In the genomic region with DNA sequence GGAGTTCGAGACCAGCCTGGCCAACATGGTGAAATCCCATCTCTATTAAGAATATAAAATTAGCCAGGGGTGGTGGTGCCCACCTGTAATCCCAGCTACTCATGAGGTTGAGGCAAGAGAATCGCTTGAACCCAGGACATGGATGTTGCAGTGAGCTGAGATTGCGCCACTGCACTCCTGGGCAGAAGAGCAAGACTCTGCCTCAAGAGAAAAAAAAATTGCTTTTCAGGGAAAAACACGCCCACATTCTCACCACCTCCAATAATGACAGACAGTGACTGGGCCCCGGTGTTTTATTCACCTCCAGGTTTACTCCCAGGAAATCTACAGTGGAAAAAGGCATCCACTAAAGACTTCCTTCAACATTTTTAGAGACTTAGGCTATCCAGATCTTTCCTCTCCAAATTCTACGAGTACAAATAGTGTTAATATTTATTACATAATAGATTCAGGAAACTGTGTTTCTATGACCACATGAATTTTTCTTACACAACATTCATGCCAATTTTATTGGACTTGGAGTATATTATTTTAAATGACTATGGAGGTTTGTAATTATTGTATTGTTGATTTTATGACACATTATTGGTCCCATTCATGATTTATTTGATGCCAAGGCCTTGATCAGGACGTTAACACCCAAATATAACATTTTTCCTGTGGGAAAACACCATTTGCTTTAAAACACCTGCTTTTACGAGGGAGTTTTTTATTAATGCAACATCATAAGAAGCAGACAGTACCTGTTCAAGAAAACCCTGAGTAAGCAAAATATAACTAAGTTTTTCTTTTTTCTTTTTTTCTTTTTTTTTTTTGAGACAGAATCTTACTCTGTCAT, we compare ENCODE assay signal across 25 cellular contexts. TPM values are rescaled to one million over a fixed set of nuclear protein-coding genes. Genes with fewer than 3 reads are reported as not detected.
DNase-seq lines count a peak whose midpoint lies in the region; ATAC-seq, FAIRE-seq and TF ChIP-seq lines count a peak whose summit lies in the region.
"Had no signal": no experiment of that assay in that cellular context is flagged by ENCODE, and none has a peak within 500 bp of the region (broad histone marks: within the 10 kb centered on the region; RNA-seq: fewer than 3 reads in every experiment).

No MANE protein-coding gene starts in this region.

- no peaks in the 10 kb centered on the region for H3K36me3 ChIP-seq in HCT116 (ENCODE audit: control insufficient read depth in 1 of 2, insufficient read depth in 2 of 2, low read length in 2 of 2)
- H3K36me3 ChIP-seq in PC-3 (ENCODE audit: low read depth, low read length): no peaks in the 10 kb centered on the region
- no peaks in the 10 kb centered on the region for H3K36me3 ChIP-seq in ectodermal cell (ENCODE audit: control insufficient read depth, insufficient read depth, low read length)
- H3K36me3 ChIP-seq: ascending aorta, gastroesophageal sphincter, lower lobe of right lung, upper lobe of left lung had no signal

- no peak for FAIRE-seq in GM19239 (lab: Jason Lieb, UNC)
- FAIRE-seq: endometrium, HTR-8/SVneo had no signal

- intact Hi-C loops in HCT116 (cut with micrococcal nuclease) (no loop called here), PC-3 (cut with micrococcal nuclease) (no loop called here)

- 0 out of 4 replicates have a peak overlapping the region, but pooled peaks of 1 of the 2 experiments have one; percentile 24 for H3K4me3 ChIP-seq in HCT116 (replicated peaks in 1 of 2; ENCODE audit: low read depth in 1 of 2, low read length in 2 of 2)
- no peak overlapping the region for H3K4me3 ChIP-seq in PC-3 (ENCODE audit: low read length)
- no peak overlapping the region for H3K4me3 ChIP-seq in ectodermal cell (ENCODE audit: insufficient read depth, low read depth, low read length)
- H3K4me3 ChIP-seq: ascending aorta, gastroesophageal sphincter, hepatocyte, lower lobe of right lung, mucosa of descending colon, upper lobe of left lung had no signal

- H3K4me3 Mint-ChIP-seq in progenitor cell of endocrine pancreas (ENCODE audit: low read depth): no peak overlapping the region
- H3K4me3 Mint-ChIP-seq: activated CD4-positive, alpha-beta T cell treated with anti-CD3 and anti-CD28 coated beads, Interleukin-2, amount 10 ng/mL, durations not matched to agents 24 days and 14 days; dendritic cell treated with granulocyte-macrophage colony-stimulating factor and Interleukin-4, amounts not matched to agents 40 ng/mL and 50 ng/mL, for 4 days; natural killer cell; stimulated activated memory B cell treated with anti-CD40 and anti-IgM and Interleukin-4, amounts not matched to agents 10 μg/mL and 1 μg/mL and 100 μg/mL, for 72 hours; T-cell had no signal

- peaks cover 11% of the 10 kb centered on the region for H3F3A ChIP-seq in PC-3 (ENCODE audit: low read length, unreplicated experiment)

- no peak for TF ChIP-seq POLR2A in HCT116 (IDR thresholded peaks at IDR 0.05; ENCODE audit: borderline replicate concordance, extremely low read depth, insufficient read depth, insufficient read length)

- peaks cover 32% of the 10 kb centered on the region for H3K4me1 Mint-ChIP-seq in progenitor cell of endocrine pancreas (ENCODE audit: low read depth)
- H3K4me1 Mint-ChIP-seq: stimulated activated memory B cell treated with anti-CD40 and anti-IgM and Interleukin-4, amounts not matched to agents 10 μg/mL and 1 μg/mL and 100 μg/mL, for 72 hours; T-cell had no signal

- H3K27me3 Mint-ChIP-seq in progenitor cell of endocrine pancreas: no peaks in the 10 kb centered on the region
- H3K27me3 Mint-ChIP-seq: dendritic cell treated with granulocyte-macrophage colony-stimulating factor and Interleukin-4, amounts not matched to agents 40 ng/mL and 50 ng/mL, for 4 days had no signal

- ATAC-seq in HCT116 (no peak), PC-3 (peak; percentile 1; the same call in 1 of the 2 replicates)
- ATAC-seq: gastroesophageal sphincter; lower lobe of right lung; mucosa of descending colon; natural killer cell; stimulated activated memory B cell treated with anti-CD40 and anti-IgM and Interleukin-4, amounts not matched to agents 10 μg/mL and 1 μg/mL and 100 μg/mL, for 72 hours; T-cell had no signal

- peak overlapping the region; percentile 48 for H3K9ac ChIP-seq in HCT116 (ENCODE audit: low read length)
- peak overlapping the region; percentile 72 for H3K9ac ChIP-seq in PC-3 (ENCODE audit: low read length)

- TF ChIP-seq CTCF in HCT116 (IDR thresholded peaks at IDR 0.05 in 2 of 3, conservative IDR thresholded peaks at IDR 0.05 in 1 of 3; ENCODE audit: borderline replicate concordance in 1 of 3, insufficient read depth in 1 of 3, low read depth in 2 of 3, low read length in 2 of 3) (no peak), PC-3 (conservative IDR thresholded peaks at IDR 0.05; ENCODE audit: low read depth, low read length) (no peak), progenitor cell of endocrine pancreas (IDR thresholded peaks at IDR 0.05; ENCODE audit: unreplicated experiment) (no peak)

- POLR2A ChIA-PET in HCT116 (lab: Charles Lee): interaction anchor here (0.6 to 1.5 kb wide), 4 partner anchors 10 to 140 kb away, joined by 3 to 6 read pairs (median 4); no protein-coding TSS in a partner anchor
- POLR2A ChIA-PET in PC-3 (lab: Charles Lee; ENCODE audit: unreplicated experiment): interaction anchor here (0.6 to 0.7 kb wide), 2 partner anchors 25 to 66 kb away, joined by 4 to 9 read pairs; no protein-coding TSS in a partner anchor

- RAD21 ChIA-PET in HCT116 (lab: Charles Lee; ENCODE audit: low non-redundant PET in 1 of 2, low total read pairs in 2 of 2, uncharacterized antibody in 2 of 2, unreplicated experiment in 2 of 2): no interaction called here

- TF ChIP-seq RAD21 in HCT116 (IDR thresholded peaks at IDR 0.05; ENCODE audit: low read depth): no peak

- H3K27ac Mint-ChIP-seq in progenitor cell of endocrine pancreas: peak overlapping the region; percentile 79
- H3K27ac Mint-ChIP-seq: activated CD4-positive, alpha-beta T cell treated with anti-CD3 and anti-CD28 coated beads, Interleukin-2, amount 10 ng/mL, durations not matched to agents 24 days and 14 days; dendritic cell treated with granulocyte-macrophage colony-stimulating factor and Interleukin-4, amounts not matched to agents 40 ng/mL and 50 ng/mL, for 4 days; natural killer cell; stimulated activated memory B cell treated with anti-CD40 and anti-IgM and Interleukin-4, amounts not matched to agents 10 μg/mL and 1 μg/mL and 100 μg/mL, for 72 hours; T-cell had no signal

- H3K79me2 ChIP-seq in HCT116 (ENCODE audit: insufficient read depth, low read length): peaks cover 96% of the 10 kb centered on the region
- peaks cover 86% of the 10 kb centered on the region for H3K79me2 ChIP-seq in PC-3 (ENCODE audit: low read length)

- H3K9me3 ChIP-seq in HCT116 (ENCODE audit: control insufficient read depth in 1 of 2, insufficient read depth in 1 of 2, low read depth in 1 of 2, low read length in 2 of 2): no peaks in the 10 kb centered on the region
- H3K9me3 ChIP-seq in PC-3 (ENCODE audit: low read length): no peaks in the 10 kb centered on the region
- no peaks in the 10 kb centered on the region for H3K9me3 ChIP-seq in ectodermal cell (ENCODE audit: control insufficient read depth, low read length)
- H3K9me3 ChIP-seq: ascending aorta, gastroesophageal sphincter, lower lobe of right lung, mucosa of descending colon, upper lobe of left lung had no signal

- no peaks in the 10 kb centered on the region for H3K27me3 ChIP-seq in HCT116 (ENCODE audit: insufficient read depth, low read length)
- H3K27me3 ChIP-seq in PC-3 (ENCODE audit: low read length): no peaks in the 10 kb centered on the region
- no peaks in the 10 kb centered on the region for H3K27me3 ChIP-seq in ectodermal cell (ENCODE audit: control insufficient read depth, insufficient read depth, low read length, poor library complexity, severe bottlenecking)
- H3K27me3 ChIP-seq: ascending aorta, gastroesophageal sphincter, hepatocyte, upper lobe of left lung had no signal

- WGBS in ectodermal cell, 2 experiments: 91 to 95% methylated on average over 7 of the region's 8 CpGs

- peaks cover 64 to 83% of the 10 kb centered on the region in 2 experiments for H3K4me1 ChIP-seq in HCT116 (ENCODE audit: control insufficient read depth in 1 of 2, insufficient read depth in 2 of 2, low read length in 2 of 2)
- peaks cover 47% of the 10 kb centered on the region for H3K4me1 ChIP-seq in PC-3 (ENCODE audit: insufficient read depth, low read length)
- H3K4me1 ChIP-seq in ectodermal cell (ENCODE audit: control insufficient read depth, insufficient read depth, low read length): no peaks in the 10 kb centered on the region
- H3K4me1 ChIP-seq: ascending aorta, gastroesophageal sphincter had no signal

- H4K20me1 ChIP-seq in HCT116 (ENCODE audit: insufficient read depth): no peaks in the 10 kb centered on the region
- no peaks in the 10 kb centered on the region for H4K20me1 ChIP-seq in PC-3 (ENCODE audit: low read length)

- H3K4me2 ChIP-seq in HCT116 (ENCODE audit: low read length) (peak overlapping the region; percentile 58), PC-3 (ENCODE audit: low read length) (peak overlapping the region; percentile 65)
- H3K4me2 ChIP-seq: hepatocyte had no signal

- no peak overlapping the region for H2AFZ ChIP-seq in HCT116 (ENCODE audit: low read depth, low read length, poor library complexity, severe bottlenecking)
- H2AFZ ChIP-seq in PC-3 (ENCODE audit: low read length): no peak overlapping the region
- H2AFZ ChIP-seq: hepatocyte had no signal

- H3K27ac ChIP-seq in HCT116 (ENCODE audit: low read depth, low read length) (peak overlapping the region; percentile 84), PC-3 (ENCODE audit: low read length) (peak overlapping the region; percentile 95), ectodermal cell (ENCODE audit: insufficient read depth, low read depth, low read length, poor library complexity, severe bottlenecking) (peak overlapping the region; percentile 16)
- H3K27ac ChIP-seq: ascending aorta, gastroesophageal sphincter, lower lobe of right lung, upper lobe of left lung had no signal

- BruUV-seq in HCT116 (replicated peaks; lab: Mats Ljungman, UMichigan) (no TSS peak), PC-3 (replicated peaks; lab: Mats Ljungman, UMichigan) (TSS peak; percentile 18)

- no peaks in the 10 kb centered on the region for H3K9me3 Mint-ChIP-seq in progenitor cell of endocrine pancreas (ENCODE audit: low read depth)
- H3K9me3 Mint-ChIP-seq: activated CD4-positive, alpha-beta T cell treated with anti-CD3 and anti-CD28 coated beads, Interleukin-2, amount 10 ng/mL, durations not matched to agents 24 days and 14 days; dendritic cell treated with granulocyte-macrophage colony-stimulating factor and Interleukin-4, amounts not matched to agents 40 ng/mL and 50 ng/mL, for 4 days; natural killer cell; stimulated activated memory B cell treated with anti-CD40 and anti-IgM and Interleukin-4, amounts not matched to agents 10 μg/mL and 1 μg/mL and 100 μg/mL, for 72 hours; T-cell had no signal

- peaks cover 10% of the 10 kb centered on the region for H3K36me3 Mint-ChIP-seq in progenitor cell of endocrine pancreas (ENCODE audit: insufficient read depth)
- H3K36me3 Mint-ChIP-seq: natural killer cell; stimulated activated memory B cell treated with anti-CD40 and anti-IgM and Interleukin-4, amounts not matched to agents 10 μg/mL and 1 μg/mL and 100 μg/mL, for 72 hours; T-cell had no signal

- no peaks in the 10 kb centered on the region for H3K9me2 ChIP-seq in HCT116 (ENCODE audit: insufficient read depth)
- no peaks in the 10 kb centered on the region for H3K9me2 ChIP-seq in PC-3 (replicated peaks; ENCODE audit: low read length)

- DNase-seq in HCT116 (ENCODE audit: low read depth, low spot score): no peak
- peak; percentile 63 for DNase-seq in PC-3
- DNase-seq in progenitor cell of endocrine pancreas (ENCODE audit: low spot score, unreplicated experiment): no peak
- DNase-seq in glomerular visceral epithelial cell (ENCODE audit: extremely low spot score): no peak
- DNase-seq in GM19239 (ENCODE audit: insufficient read length, low spot score): no peak
- DNase-seq in NOMO-1 treated with dmso at 0.1 percent for 144 hours (lab: John Stamatoyannopoulos, UW; ENCODE audit: unreplicated experiment): no peak
- DNase-seq: activated CD4-positive, alpha-beta T cell treated with anti-CD3 and anti-CD28 coated beads, Interleukin-2, amount 10 ng/mL, durations not matched to agents 24 days and 14 days; activated T-cell treated with anti-CD3 and anti-CD28 coated beads, Interleukin-2, amount 50 U/mL, for 48 hours; central memory CD4-positive, alpha-beta T cell; lower lobe of right lung; mucosa of descending colon; natural killer cell; NCI-H1417 treated with DMSO at 0.1 percent for 48 hours; NCI-H2029 treated with DMSO at 0.1 percent for 48 hours; stimulated activated CD4-positive, alpha-beta T cell treated with anti-CD3 and anti-CD28 coated beads, Interleukin-15, amount 100 ng/mL, for 24 hours; T-cell; upper lobe of left lung had no signal

- CTCF ChIA-PET in HCT116 (lab: Charles Lee) (interaction anchor here (1.0 kb wide), 1 partner anchor 30 kb away, joined by 4 read pairs; no protein-coding TSS in a partner anchor), PC-3 (lab: Charles Lee) (no interaction called here)

RNA-seq across cellular contexts. Expression of gene IGF2BP2, which starts 26.6 kb away (rescaled TPM):
- total RNA-seq in HCT116 (2021; ENCODE audit: unreplicated experiment): 135 TPM
- 75.1 and 88.7 TPM in 2 replicates for polyA plus RNA-seq in HCT116 (2012)
- 81.2 and 105 TPM in 2 replicates for total RNA-seq in PC-3 (2014; rRNA removed)
- 186 TPM for polyA plus RNA-seq in ectodermal cell (2013, experiment 1 of 4)
- 200 TPM for polyA plus RNA-seq in ectodermal cell (2013, experiment 2 of 4)
- polyA plus RNA-seq in ectodermal cell (2013, experiment 3 of 4): 157 TPM
- polyA plus RNA-seq in ectodermal cell (2013, experiment 4 of 4): 173 TPM
- 187 and 190 TPM in 2 replicates for total RNA-seq in progenitor cell of endocrine pancreas

Comparison
In these comparisons a context has a peak if more than half of its experiments do, and no peak if none do; other contexts are left out.
1. H3K27ac ChIP-seq: peak in every context shown above with its lines; median percentile 95 in PC-3; 84 in HCT116; 16 in ectodermal cell.